Comparison of ENCODE assay signal across 15 cellular contexts in the genomic region with DNA sequence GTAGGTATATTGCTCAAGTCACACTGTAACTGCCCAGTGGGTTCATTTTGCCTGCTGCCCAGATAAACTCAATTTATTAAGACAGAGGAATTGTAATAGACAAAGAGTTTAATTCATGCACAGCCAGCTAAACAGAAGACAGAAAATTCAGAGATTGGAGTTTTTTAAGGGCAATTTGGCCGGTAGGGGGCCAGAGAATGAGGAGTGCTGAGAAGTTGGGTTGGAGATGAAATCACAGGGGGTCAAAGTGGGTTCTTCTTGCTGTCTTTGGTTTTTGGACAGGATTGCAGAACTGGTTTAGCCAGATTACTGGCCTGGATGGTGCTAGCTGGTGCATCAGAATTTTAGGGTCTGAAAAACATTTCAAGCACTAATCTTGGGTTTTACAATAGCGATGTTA. TPM values are rescaled to one million over a fixed set of nuclear protein-coding genes. Genes with fewer than 3 reads are reported as not detected.
DNase-seq lines count a peak whose midpoint lies in the region; ATAC-seq and TF ChIP-seq lines count a peak whose summit lies in the region.
"Had no signal": no experiment of that assay in that cellular context is flagged by ENCODE, and none has a peak within 500 bp of the region (broad histone marks: within the 10 kb centered on the region; RNA-seq: fewer than 3 reads in every experiment).

No MANE protein-coding gene starts in this region.

- TF ChIP-seq CTCF in H9 (conservative IDR thresholded peaks at IDR 0.05) (peak; percentile 59), WTC11 (IDR thresholded peaks at IDR 0.05) (no peak), kidney epithelial cell (IDR thresholded peaks at IDR 0.05; ENCODE audit: insufficient read depth, low read length, poor library complexity, severe bottlenecking) (peak; percentile 14)

- no peaks in the 10 kb centered on the region for H3K27me3 ChIP-seq in H9 (ENCODE audit: insufficient read depth, low read length)
- H3K27me3 ChIP-seq in kidney epithelial cell (ENCODE audit: control insufficient read depth, insufficient read depth, low read length), result no peaks in the 10 kb centered on the region
- H3K27me3 ChIP-seq: upper lobe of right lung had no signal

- H3K79me2 ChIP-seq in H9 (ENCODE audit: insufficient read depth, low read length), result no peaks in the 10 kb centered on the region

- H4K8ac ChIP-seq in H9 (replicated peaks; ENCODE audit: insufficient read length, low read depth, low read length), result no peak overlapping the region

- POLR2A ChIA-PET in WTC11 (lab: Charles Lee), result no interaction called here

- H3K4me1 ChIP-seq in H9 (ENCODE audit: insufficient read depth, low read length), result no peaks in the 10 kb centered on the region

- H3K36me3 Mint-ChIP-seq in H9 (ENCODE audit: insufficient read depth in 1 of 3, low read depth in 3 of 3) (no peaks in the 10 kb centered on the region), WTC11 (no peaks in the 10 kb centered on the region)
- H3K36me3 Mint-ChIP-seq in effector memory CD8-positive, alpha-beta T cell (ENCODE audit: insufficient read depth), result no peaks in the 10 kb centered on the region

- no peak overlapping the region for H3T11ph ChIP-seq in H9 (ENCODE audit: low read length)

- H3K9me3 ChIP-seq in H9 (ENCODE audit: control insufficient read depth, low read depth, low read length), result no peaks in the 10 kb centered on the region
- H3K9me3 ChIP-seq: upper lobe of right lung had no signal

- no peaks in the 10 kb centered on the region for H3K36me3 ChIP-seq in kidney epithelial cell (ENCODE audit: control insufficient read depth, insufficient read depth, low read length)
- H3K36me3 ChIP-seq: upper lobe of right lung had no signal

- H3K27me3 Mint-ChIP-seq in H9 (ENCODE audit: low read depth) (no peaks in the 10 kb centered on the region), WTC11 (ENCODE audit: low read depth) (no peaks in the 10 kb centered on the region; the same call in 1 of the 2 replicates)
- peaks cover 48 to 52% of the 10 kb centered on the region in 2 donors for H3K27me3 Mint-ChIP-seq in effector memory CD8-positive, alpha-beta T cell

- no peaks in the 10 kb centered on the region for H4K20me1 ChIP-seq in H9 (ENCODE audit: control insufficient read depth, insufficient read depth, insufficient read length)

- H3K56ac ChIP-seq in H9 (ENCODE audit: insufficient read length, low read depth, low read length), result no peak overlapping the region

- H3K9me3 Mint-ChIP-seq in H9 (no peaks in the 10 kb centered on the region), WTC11 (no peaks in the 10 kb centered on the region)
- H3K9me3 Mint-ChIP-seq in effector memory CD8-positive, alpha-beta T cell, result no peaks in the 10 kb centered on the region
- H3K9me3 Mint-ChIP-seq: T-helper 1 cell treated with Interleukin-12 subunit alpha and Interleukin-12 subunit beta and Interleukin-4 antibody, amounts not matched to agents 30 μg/mL and 1 μg/mL, for 36 hours had no signal

- H3K4ac ChIP-seq in H9 (ENCODE audit: low read depth, low read length), result no peak overlapping the region

- no peak overlapping the region for H4K91ac ChIP-seq in H9 (ENCODE audit: insufficient read length, low read depth, low read length)

- no peak for ATAC-seq in WTC11
- no peak for ATAC-seq in HG02571 (IDR thresholded peaks at IDR 0.05; ENCODE audit: unreplicated experiment)
- ATAC-seq in effector memory CD8-positive, alpha-beta T cell (replicated peaks), result no peak
- ATAC-seq: esophagus mucosa, upper lobe of right lung had no signal

- no peak overlapping the region for H3K9ac ChIP-seq in H9 (ENCODE audit: extremely low read depth, insufficient read length, low read length)

- WGBS in H9 (ENCODE audit: extremely low coverage, insufficient read length, low lambda C conversion rate), result no CpG with 5 or more reads among the region's 2 CpGs

- no peak overlapping the region for H3K14ac ChIP-seq in H9 (ENCODE audit: insufficient read depth, low read length)

- no peak overlapping the region for H2BK12ac ChIP-seq in H9 (ENCODE audit: insufficient read length, low read depth, low read length)

- no peak overlapping the region for H2AFZ ChIP-seq in H9 (ENCODE audit: low read length)

- H3K23ac ChIP-seq in H9 (ENCODE audit: insufficient read length, low read depth, low read length), result no peak overlapping the region

- H2BK20ac ChIP-seq in H9 (ENCODE audit: low read depth, low read length, poor library complexity, severe bottlenecking), result no peak overlapping the region

- H3K18ac ChIP-seq in H9 (ENCODE audit: insufficient read length, low read depth, low read length), result no peak overlapping the region

- no peaks in the 10 kb centered on the region for H3K79me1 ChIP-seq in H9 (ENCODE audit: insufficient read depth, low read depth, low read length, poor library complexity, severe bottlenecking)

- no peak overlapping the region for H3K27ac ChIP-seq in H9 (ENCODE audit: insufficient read length, low read depth, low read length)
- H3K27ac ChIP-seq: upper lobe of right lung had no signal

- H2AK5ac ChIP-seq in H9 (ENCODE audit: insufficient read length, low read length), result no peak overlapping the region

- H3K4me3 ChIP-seq in kidney epithelial cell (ENCODE audit: low read depth, low read length), result no peak overlapping the region
- H3K4me3 ChIP-seq: upper lobe of right lung had no signal

- no peaks in the 10 kb centered on the region for H3K23me2 ChIP-seq in H9 (ENCODE audit: insufficient read length, low read depth, low read length, poor library complexity, severe bottlenecking)

- H2BK15ac ChIP-seq in H9 (ENCODE audit: low read depth, low read length), result no peak overlapping the region

- H2BK120ac ChIP-seq in H9 (ENCODE audit: low read depth, low read length, poor library complexity, severe bottlenecking), result no peak overlapping the region

- DNase-seq in DMS53 (lab: John Stamatoyannopoulos, UW) (peak; percentile 40), DMS53 treated with DMSO at 0.1 percent for 48 hours (lab: John Stamatoyannopoulos, UW; ENCODE audit: unreplicated experiment) (no peak), H9 (no peak), WTC11 (ENCODE audit: low spot score) (peak; percentile 24), kidney epithelial cell (ENCODE audit: low read depth) (no peak), OCI-M2 (lab: John Stamatoyannopoulos, UW; ENCODE audit: unreplicated experiment) (no peak)
- no peak for DNase-seq in effector memory CD8-positive, alpha-beta T cell
- DNase-seq: activated effector memory CD4-positive, alpha-beta T cell treated with anti-CD3 and anti-CD28 coated beads, Interleukin-2, amount 50 U/mL, for 16 hours; midbrain; NCI-H1930; posterior cingulate gyrus; upper lobe of right lung had no signal

- peaks cover 0 to 2% of the 10 kb centered on the region in 2 experiments; a peak in 2 of 4 replicates for H3K4me1 Mint-ChIP-seq in H9
- peaks cover 5% of the 10 kb centered on the region for H3K4me1 Mint-ChIP-seq in WTC11
- no peaks in the 10 kb centered on the region for H3K4me1 Mint-ChIP-seq in effector memory CD8-positive, alpha-beta T cell (ENCODE audit: low read depth in 2 of 2)

- no peak overlapping the region for H2BK5ac ChIP-seq in H9 (ENCODE audit: insufficient read length, low read length)

- no peak overlapping the region for H4K5ac ChIP-seq in H9 (ENCODE audit: insufficient read length, low read depth, low read length)

- no peak overlapping the region for H3K4me3 Mint-ChIP-seq in H9
- H3K4me3 Mint-ChIP-seq in WTC11, result no peak overlapping the region
- no peak overlapping the region for H3K4me3 Mint-ChIP-seq in effector memory CD8-positive, alpha-beta T cell
- H3K4me3 Mint-ChIP-seq: T-helper 1 cell treated with Interleukin-12 subunit alpha and Interleukin-12 subunit beta and Interleukin-4 antibody, amounts not matched to agents 30 μg/mL and 1 μg/mL, for 36 hours had no signal

- no peak overlapping the region for H3K27ac Mint-ChIP-seq in H9
- no peak overlapping the region for H3K27ac Mint-ChIP-seq in WTC11
- H3K27ac Mint-ChIP-seq in effector memory CD8-positive, alpha-beta T cell, result no peak overlapping the region
- H3K27ac Mint-ChIP-seq: T-helper 1 cell treated with Interleukin-12 subunit alpha and Interleukin-12 subunit beta and Interleukin-4 antibody, amounts not matched to agents 30 μg/mL and 1 μg/mL, for 36 hours had no signal

- CTCF ChIA-PET in WTC11 (lab: Charles Lee), result interaction anchor here (0.7 to 6.3 kb wide), 20 partner anchors 8 to 534 kb away, joined by 3 to 79 read pairs (median 4); no protein-coding TSS in a partner anchor

- H3K4me2 ChIP-seq in H9 (ENCODE audit: insufficient read depth, insufficient read length, low read length), result no peak overlapping the region

TF ChIP-seq in WTC11, 78 proteins besides CTCF, POLR2A, EP300 and RAD21 (continues in another document):
- TF ChIP-seq, protein P1, sequence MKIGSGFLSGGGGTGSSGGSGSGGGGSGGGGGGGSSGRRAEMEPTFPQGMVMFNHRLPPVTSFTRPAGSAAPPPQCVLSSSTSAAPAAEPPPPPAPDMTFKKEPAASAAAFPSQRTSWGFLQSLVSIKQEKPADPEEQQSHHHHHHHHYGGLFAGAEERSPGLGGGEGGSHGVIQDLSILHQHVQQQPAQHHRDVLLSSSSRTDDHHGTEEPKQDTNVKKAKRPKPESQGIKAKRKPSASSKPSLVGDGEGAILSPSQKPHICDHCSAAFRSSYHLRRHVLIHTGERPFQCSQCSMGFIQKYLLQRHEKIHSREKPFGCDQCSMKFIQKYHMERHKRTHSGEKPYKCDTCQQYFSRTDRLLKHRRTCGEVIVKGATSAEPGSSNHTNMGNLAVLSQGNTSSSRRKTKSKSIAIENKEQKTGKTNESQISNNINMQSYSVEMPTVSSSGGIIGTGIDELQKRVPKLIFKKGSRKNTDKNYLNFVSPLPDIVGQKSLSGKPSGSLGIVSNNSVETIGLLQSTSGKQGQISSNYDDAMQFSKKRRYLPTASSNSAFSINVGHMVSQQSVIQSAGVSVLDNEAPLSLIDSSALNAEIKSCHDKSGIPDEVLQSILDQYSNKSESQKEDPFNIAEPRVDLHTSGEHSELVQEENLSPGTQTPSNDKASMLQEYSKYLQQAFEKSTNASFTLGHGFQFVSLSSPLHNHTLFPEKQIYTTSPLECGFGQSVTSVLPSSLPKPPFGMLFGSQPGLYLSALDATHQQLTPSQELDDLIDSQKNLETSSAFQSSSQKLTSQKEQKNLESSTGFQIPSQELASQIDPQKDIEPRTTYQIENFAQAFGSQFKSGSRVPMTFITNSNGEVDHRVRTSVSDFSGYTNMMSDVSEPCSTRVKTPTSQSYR (CRISPR knock-in tag; IDR thresholded peaks at IDR 0.05), result no peak
- no peak for TF ChIP-seq NFE2L1 (CRISPR knock-in tag; IDR thresholded peaks at IDR 0.05)
- no peak for TF ChIP-seq ZBTB21 (CRISPR knock-in tag; IDR thresholded peaks at IDR 0.05; ENCODE audit: borderline replicate concordance)
- no peak for TF ChIP-seq ZNF423 (CRISPR knock-in tag; IDR thresholded peaks at IDR 0.05)
- no peak for TF ChIP-seq NFATC4 (CRISPR knock-in tag; IDR thresholded peaks at IDR 0.05)
- no peak for TF ChIP-seq OVOL2 (CRISPR knock-in tag; IDR thresholded peaks at IDR 0.05; ENCODE audit: borderline replicate concordance)
- no peak for TF ChIP-seq NR3C1 (CRISPR knock-in tag; conservative IDR thresholded peaks at IDR 0.05; ENCODE audit: low read depth)
- TF ChIP-seq TEAD1 (CRISPR knock-in tag; IDR thresholded peaks at IDR 0.05), result no peak

RNA-seq across cellular contexts. Expression of gene IL33, which starts 20.7 kb away (rescaled TPM):
- total RNA-seq in H9 (2021) (not detected in 2 replicates), WTC11 (2021) (0.07 TPM in 1 of 3 replicates, not detected in the others), kidney epithelial cell (0.68 and 0.84 TPM in 2 replicates)

Comparison
In these comparisons a context has a peak if more than half of its experiments do, and no peak if none do; other contexts are left out.
1. DNase-seq: peak in DMS53 (single experiment) and WTC11 (single experiment); none in DMS53 treated with DMSO at 0.1 percent for 48 hours (single experiment), H9 (single experiment), kidney epithelial cell (single experiment), OCI-M2 (single experiment) and effector memory CD8-positive, alpha-beta T cell (0 of 3).